ENCODE assay signal across 1 cellular context in the genomic region with DNA sequence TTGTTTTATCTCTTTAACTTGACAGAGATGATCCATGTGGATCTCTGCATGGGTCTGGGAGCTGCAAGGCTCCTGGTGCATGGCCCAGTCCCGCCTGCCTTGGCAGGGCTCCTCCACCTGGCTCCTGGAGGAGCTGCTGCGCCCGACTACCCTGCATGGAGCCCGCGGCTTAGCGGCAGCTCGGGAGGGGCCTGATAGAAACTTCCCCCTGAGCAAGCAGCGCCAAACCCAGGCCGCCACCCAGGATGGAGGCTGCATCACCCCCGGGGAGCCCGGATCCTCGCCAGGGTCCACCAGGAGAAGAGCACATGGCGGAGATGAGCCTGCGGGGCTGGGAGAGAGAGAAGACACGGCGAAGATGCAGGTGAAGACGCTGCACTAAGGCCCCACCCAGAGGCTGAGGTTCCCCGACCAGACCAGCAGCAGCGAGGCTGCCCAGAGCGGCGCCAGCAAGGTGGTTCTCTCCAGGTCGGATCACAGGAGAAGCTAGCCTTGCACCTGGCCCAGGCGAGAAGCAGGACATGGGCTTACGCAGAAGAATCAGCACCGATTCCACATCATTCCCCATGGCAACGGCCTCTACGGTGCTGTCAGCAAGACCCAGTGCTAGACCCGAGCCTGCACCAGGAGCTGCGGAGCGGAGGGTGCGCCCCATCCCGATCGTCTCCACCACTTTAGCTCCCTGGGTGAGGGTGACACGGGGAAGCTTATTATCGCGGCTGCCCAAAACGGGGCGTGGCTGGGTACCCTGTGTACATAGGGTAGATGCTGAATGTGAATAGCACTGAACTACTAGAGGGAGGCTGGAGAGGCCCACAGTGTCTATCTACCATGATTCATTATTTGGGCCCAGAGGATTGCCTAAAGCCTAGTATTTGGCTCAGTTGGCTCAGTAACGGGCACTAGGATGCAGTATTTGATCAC.
TF ChIP-seq lines count a peak whose summit lies in the region.

No MANE protein-coding gene starts in this region.

TF ChIP-seq in K562, 482 proteins besides CTCF, POLR2A, EP300 and RAD21 (continued from another document and continues in another):
- TF ChIP-seq, protein P1, sequence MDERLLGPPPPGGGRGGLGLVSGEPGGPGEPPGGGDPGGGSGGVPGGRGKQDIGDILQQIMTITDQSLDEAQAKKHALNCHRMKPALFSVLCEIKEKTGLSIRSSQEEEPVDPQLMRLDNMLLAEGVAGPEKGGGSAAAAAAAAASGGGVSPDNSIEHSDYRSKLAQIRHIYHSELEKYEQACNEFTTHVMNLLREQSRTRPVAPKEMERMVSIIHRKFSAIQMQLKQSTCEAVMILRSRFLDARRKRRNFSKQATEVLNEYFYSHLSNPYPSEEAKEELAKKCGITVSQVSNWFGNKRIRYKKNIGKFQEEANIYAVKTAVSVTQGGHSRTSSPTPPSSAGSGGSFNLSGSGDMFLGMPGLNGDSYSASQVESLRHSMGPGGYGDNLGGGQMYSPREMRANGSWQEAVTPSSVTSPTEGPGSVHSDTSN (CRISPR knock-in tag; IDR thresholded peaks at IDR 0.05; ENCODE audit: low read depth) = no peak
- TF ChIP-seq, protein P1 (tag; conservative IDR thresholded peaks at IDR 0.05; ENCODE audit: low read depth) = no peak
- TF ChIP-seq JUN (IDR thresholded peaks at IDR 0.05; ENCODE audit: borderline replicate concordance, low read depth, low read length) = no peak
- no peak for TF ChIP-seq JUN (CRISPR knock-in tag; IDR thresholded peaks at IDR 0.05; ENCODE audit: borderline replicate concordance)
- TF ChIP-seq SIX5 (IDR thresholded peaks at IDR 0.05; ENCODE audit: borderline replicate concordance in 1 of 2, insufficient read depth in 1 of 2, low read depth in 1 of 2, low read length in 2 of 2) = no peak
- TF ChIP-seq HMGXB4 (CRISPR knock-in tag; IDR thresholded peaks at IDR 0.05) = peak; percentile 57; the same call in 1 of the 2 replicates
- TF ChIP-seq MTA3 (IDR thresholded peaks at IDR 0.05; ENCODE audit: borderline replicate concordance) = no peak
- no peak for TF ChIP-seq ADNP (tag; IDR thresholded peaks at IDR 0.05)
- TF ChIP-seq PRMT5 (CRISPR knock-in tag; IDR thresholded peaks at IDR 0.05) = peak; percentile 79; the same call in 1 of the 2 replicates
- TF ChIP-seq, protein P2, sequence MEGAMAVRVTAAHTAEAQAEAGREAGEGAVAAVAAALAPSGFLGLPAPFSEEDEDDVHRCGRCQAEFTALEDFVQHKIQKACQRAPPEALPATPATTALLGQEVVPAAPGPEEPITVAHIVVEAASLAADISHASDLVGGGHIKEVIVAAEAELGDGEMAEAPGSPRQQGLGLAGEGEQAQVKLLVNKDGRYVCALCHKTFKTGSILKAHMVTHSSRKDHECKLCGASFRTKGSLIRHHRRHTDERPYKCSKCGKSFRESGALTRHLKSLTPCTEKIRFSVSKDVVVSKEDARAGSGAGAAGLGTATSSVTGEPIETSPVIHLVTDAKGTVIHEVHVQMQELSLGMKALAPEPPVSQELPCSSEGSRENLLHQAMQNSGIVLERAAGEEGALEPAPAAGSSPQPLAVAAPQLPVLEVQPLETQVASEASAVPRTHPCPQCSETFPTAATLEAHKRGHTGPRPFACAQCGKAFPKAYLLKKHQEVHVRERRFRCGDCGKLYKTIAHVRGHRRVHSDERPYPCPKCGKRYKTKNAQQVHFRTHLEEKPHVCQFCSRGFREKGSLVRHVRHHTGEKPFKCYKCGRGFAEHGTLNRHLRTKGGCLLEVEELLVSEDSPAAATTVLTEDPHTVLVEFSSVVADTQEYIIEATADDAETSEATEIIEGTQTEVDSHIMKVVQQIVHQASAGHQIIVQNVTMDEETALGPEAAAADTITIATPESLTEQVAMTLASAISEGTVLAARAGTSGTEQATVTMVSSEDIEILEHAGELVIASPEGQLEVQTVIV (CRISPR knock-in tag; IDR thresholded peaks at IDR 0.05; ENCODE audit: borderline replicate concordance) = no peak
- no peak for TF ChIP-seq ZNF316 (IDR thresholded peaks at IDR 0.05)
- no peak for TF ChIP-seq ZNF699 (CRISPR knock-in tag; IDR thresholded peaks at IDR 0.05; ENCODE audit: insufficient replicate concordance)
- TF ChIP-seq SMARCC2 (IDR thresholded peaks at IDR 0.05; ENCODE audit: low read depth) = no peak
- peak; percentile 33; the same call in 1 of the 2 replicates for TF ChIP-seq TFAP4 (CRISPR knock-in tag; IDR thresholded peaks at IDR 0.05; ENCODE audit: borderline replicate concordance)
- no peak for TF ChIP-seq SMAD2 (IDR thresholded peaks at IDR 0.05; ENCODE audit: low read depth, low read length)
- TF ChIP-seq PRPF4 (IDR thresholded peaks at IDR 0.05; ENCODE audit: insufficient read depth, low read depth, low read length, poor library complexity, severe bottlenecking) = no peak
- no peak for TF ChIP-seq ATF4 (CRISPR knock-in tag; IDR thresholded peaks at IDR 0.05)
- TF ChIP-seq, protein P3, sequence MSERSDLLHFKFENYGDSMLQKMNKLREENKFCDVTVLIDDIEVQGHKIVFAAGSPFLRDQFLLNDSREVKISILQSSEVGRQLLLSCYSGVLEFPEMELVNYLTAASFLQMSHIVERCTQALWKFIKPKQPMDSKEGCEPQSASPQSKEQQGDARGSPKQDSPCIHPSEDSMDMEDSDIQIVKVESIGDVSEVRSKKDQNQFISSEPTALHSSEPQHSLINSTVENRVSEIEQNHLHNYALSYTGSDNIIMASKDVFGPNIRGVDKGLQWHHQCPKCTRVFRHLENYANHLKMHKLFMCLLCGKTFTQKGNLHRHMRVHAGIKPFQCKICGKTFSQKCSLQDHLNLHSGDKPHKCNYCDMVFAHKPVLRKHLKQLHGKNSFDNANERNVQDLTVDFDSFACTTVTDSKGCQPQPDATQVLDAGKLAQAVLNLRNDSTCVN (CRISPR knock-in tag; IDR thresholded peaks at IDR 0.05) = no peak
- no peak for TF ChIP-seq CBFA2T2 (conservative IDR thresholded peaks at IDR 0.05)
- TF ChIP-seq ILK (tag; IDR thresholded peaks at IDR 0.05; ENCODE audit: borderline replicate concordance, low read depth) = no peak
- no peak for TF ChIP-seq ATF3 (IDR thresholded peaks at IDR 0.05)
- no peak; the same call in 1 of the 2 replicates for TF ChIP-seq ATF3 (CRISPR knock-in tag; conservative IDR thresholded peaks at IDR 0.05)
- TF ChIP-seq HEY1 (CRISPR knock-in tag; IDR thresholded peaks at IDR 0.05; ENCODE audit: borderline replicate concordance) = no peak
- TF ChIP-seq DDX20 (tag; IDR thresholded peaks at IDR 0.05; ENCODE audit: low read depth) = no peak
- TF ChIP-seq GABPB2 (CRISPR knock-in tag; conservative IDR thresholded peaks at IDR 0.05) = no peak
- no peak for TF ChIP-seq CHD1 (IDR thresholded peaks at IDR 0.05; ENCODE audit: low read length)
- no peak for TF ChIP-seq SREBF2 (CRISPR knock-in tag; IDR thresholded peaks at IDR 0.05)
- no peak for TF ChIP-seq FOXP1 (CRISPR knock-in tag; IDR thresholded peaks at IDR 0.05)
- no peak for TF ChIP-seq SNIP1 (IDR thresholded peaks at IDR 0.05; ENCODE audit: low read depth)
- no peak for TF ChIP-seq CC2D1A (IDR thresholded peaks at IDR 0.05)
- TF ChIP-seq HNRNPK (IDR thresholded peaks at IDR 0.05; ENCODE audit: low read depth, low read length, poor library complexity, severe bottlenecking) = no peak
- no peak for TF ChIP-seq KLF16 (IDR thresholded peaks at IDR 0.05)
- no peak for TF ChIP-seq KHSRP (IDR thresholded peaks at IDR 0.05)
- no peak for TF ChIP-seq THRAP3 (IDR thresholded peaks at IDR 0.05; ENCODE audit: borderline replicate concordance)
- TF ChIP-seq CBFB (CRISPR knock-in tag; IDR thresholded peaks at IDR 0.05) = peak; percentile 49; the same call in 1 of the 2 replicates
- TF ChIP-seq ZNF282 (CRISPR knock-in tag; IDR thresholded peaks at IDR 0.05) = no peak
- TF ChIP-seq TCF7 (IDR thresholded peaks at IDR 0.05; ENCODE audit: borderline replicate concordance) = no peak
- 0 out of 2 replicates have a peak, but pooled peaks have one; percentile 33 for TF ChIP-seq PHF21A (IDR thresholded peaks at IDR 0.05; ENCODE audit: borderline replicate concordance, low read depth)
- 0 out of 2 replicates have a peak, but pooled peaks have one; percentile 52 for TF ChIP-seq AFF4 (CRISPR knock-in tag; IDR thresholded peaks at IDR 0.05)
- TF ChIP-seq FUS (optimal IDR thresholded peaks at IDR 0.05; ENCODE audit: low read depth, low read length) = no peak
- TF ChIP-seq MNT (conservative IDR thresholded peaks at IDR 0.05) = no peak
- 0 out of 2 replicates have a peak, but pooled peaks have one; percentile 21 for TF ChIP-seq ZNF511 (CRISPR knock-in tag; IDR thresholded peaks at IDR 0.05)
- peak in 1 of 2 experiments; percentile 21; a peak in 1 of 3 replicates for TF ChIP-seq CBX3 (IDR thresholded peaks at IDR 0.05; ENCODE audit: borderline replicate concordance in 1 of 2, low read length in 2 of 2)
